16 cellular contexts compared by ENCODE assay signal in genomic region chr11:130514851-130515250, GRCh38.
DNase-seq lines count a peak whose midpoint lies in the region; ATAC-seq, FAIRE-seq and TF ChIP-seq lines count a peak whose summit lies in the region.
"Had no signal": no experiment of that assay in that cellular context is flagged by ENCODE, and none has a peak within 500 bp of the region (broad histone marks: within the 10 kb centered on the region; RNA-seq: fewer than 3 reads in every experiment).

No MANE protein-coding gene starts in this region.

- H3K36me3 ChIP-seq in bronchial epithelial cell (ENCODE audit: control insufficient read depth, insufficient read depth, low read length) (no peaks in the 10 kb centered on the region), neural progenitor cell (no peaks in the 10 kb centered on the region), gastrocnemius medialis (no peaks in the 10 kb centered on the region)
- H3K36me3 ChIP-seq: BE2C had no signal

- H3K9me3 Mint-ChIP-seq in neural progenitor cell = no peaks in the 10 kb centered on the region
- H3K9me3 Mint-ChIP-seq in stimulated activated memory B cell treated with anti-CD40 and anti-IgM and Interleukin-4, amounts not matched to agents 10 μg/mL and 1 μg/mL and 100 μg/mL, for 72 hours = peaks cover 2% of the 10 kb centered on the region
- H3K9me3 Mint-ChIP-seq: CD4-positive, alpha-beta memory T cell had no signal

- peak; percentile 76 to 77 for ATAC-seq in gastrocnemius medialis
- no peak for ATAC-seq in HG03520 (IDR thresholded peaks at IDR 0.05; ENCODE audit: unreplicated experiment)
- no peak for ATAC-seq in stimulated activated memory B cell treated with anti-CD40 and anti-IgM and Interleukin-4, amounts not matched to agents 10 μg/mL and 1 μg/mL and 100 μg/mL, for 72 hours
- ATAC-seq: A549 had no signal

- H3K4me3 Mint-ChIP-seq in neural progenitor cell = no peak overlapping the region
- no peak overlapping the region for H3K4me3 Mint-ChIP-seq in stimulated activated memory B cell treated with anti-CD40 and anti-IgM and Interleukin-4, amounts not matched to agents 10 μg/mL and 1 μg/mL and 100 μg/mL, for 72 hours
- H3K4me3 Mint-ChIP-seq: CD4-positive, alpha-beta memory T cell; IgD-negative memory B cell had no signal

- H3K4me2 ChIP-seq in neural progenitor cell = no peak overlapping the region
- H3K4me2 ChIP-seq: A549 had no signal

- H3K27ac ChIP-seq in neural progenitor cell = no peak overlapping the region
- peak overlapping the region; percentile 61 to 86 (median 81) for H3K27ac ChIP-seq in gastrocnemius medialis
- H3K27ac ChIP-seq: A549, C4-2B had no signal

- H3K27ac Mint-ChIP-seq in neural progenitor cell = peak overlapping the region; percentile 1
- H3K27ac Mint-ChIP-seq in stimulated activated memory B cell treated with anti-CD40 and anti-IgM and Interleukin-4, amounts not matched to agents 10 μg/mL and 1 μg/mL and 100 μg/mL, for 72 hours = no peak overlapping the region
- H3K27ac Mint-ChIP-seq: CD4-positive, alpha-beta memory T cell; IgD-negative memory B cell had no signal

- H3K4me1 ChIP-seq in neural progenitor cell (no peaks in the 10 kb centered on the region), gastrocnemius medialis (peaks cover 41 to 46% of the 10 kb centered on the region in 2 donors)
- H3K4me1 ChIP-seq: A549, BE2C had no signal

- no peaks in the 10 kb centered on the region for H3K36me3 Mint-ChIP-seq in neural progenitor cell
- no peaks in the 10 kb centered on the region for H3K36me3 Mint-ChIP-seq in stimulated activated memory B cell treated with anti-CD40 and anti-IgM and Interleukin-4, amounts not matched to agents 10 μg/mL and 1 μg/mL and 100 μg/mL, for 72 hours
- H3K36me3 Mint-ChIP-seq: CD4-positive, alpha-beta memory T cell had no signal

- DNase-seq in DMS 273 treated with DMSO at 0.1 percent for 48 hours (lab: John Stamatoyannopoulos, UW) = peak; percentile 21
- no peak for DNase-seq in bronchial epithelial cell (ENCODE audit: low read depth)
- DNase-seq in neural progenitor cell (ENCODE audit: low spot score) = no peak
- DNase-seq in gastrocnemius medialis = peak; percentile 85 to 92
- DNase-seq in cerebellum (ENCODE audit: low spot score) = no peak
- DNase-seq: BE2C; CD4-positive, alpha-beta memory T cell; DMS53; GF-D8; H7 had no signal

- H3K9ac ChIP-seq in neural progenitor cell = no peak overlapping the region

- in situ Hi-C loops in gastrocnemius medialis (cut with MboI; ENCODE audit: low sequenced_read_pairs in 4 of 4) = no loop called here

- peak; percentile 60 for FAIRE-seq in bronchial epithelial cell (lab: Jason Lieb, UNC)
- FAIRE-seq: A549, D721Med had no signal

- peaks cover 9% of the 10 kb centered on the region for H3K27me3 Mint-ChIP-seq in neural progenitor cell (ENCODE audit: insufficient read depth, low read depth)
- H3K27me3 Mint-ChIP-seq in stimulated activated memory B cell treated with anti-CD40 and anti-IgM and Interleukin-4, amounts not matched to agents 10 μg/mL and 1 μg/mL and 100 μg/mL, for 72 hours = peaks cover 21% of the 10 kb centered on the region

- no peak for TF ChIP-seq POLR2A in gastrocnemius medialis (IDR thresholded peaks at IDR 0.05)

- no peak overlapping the region for H2AFZ ChIP-seq in neural progenitor cell (replicated peaks)

- no peaks in the 10 kb centered on the region for H4K20me1 ChIP-seq in neural progenitor cell (ENCODE audit: low read depth)

- no peak for TF ChIP-seq CTCF in bronchial epithelial cell (IDR thresholded peaks at IDR 0.05; ENCODE audit: insufficient read depth, low read length, severe bottlenecking)
- TF ChIP-seq CTCF in neural progenitor cell (IDR thresholded peaks at IDR 0.05) = no peak
- no peak for TF ChIP-seq CTCF in gastrocnemius medialis (IDR thresholded peaks at IDR 0.05 in 4 of 5, conservative IDR thresholded peaks at IDR 0.05 in 1 of 5)

- intact Hi-C loops in gastrocnemius medialis (cut with DNase I; ENCODE audit: low total_unique reads) = loop anchor here (2.0 to 5.0 kb wide), 3 partner anchors 138 to 402 kb away; partner anchors contain the start of gene SNX19

- H3K4me3 ChIP-seq in bronchial epithelial cell (ENCODE audit: low read depth, low read length) (no peak overlapping the region), neural progenitor cell (no peak overlapping the region), gastrocnemius medialis (no peak overlapping the region)
- H3K4me3 ChIP-seq: A549 had no signal

- no peaks in the 10 kb centered on the region for H3K79me2 ChIP-seq in neural progenitor cell (ENCODE audit: low read depth)

- peaks cover 3% of the 10 kb centered on the region for H3K4me1 Mint-ChIP-seq in neural progenitor cell
- H3K4me1 Mint-ChIP-seq in stimulated activated memory B cell treated with anti-CD40 and anti-IgM and Interleukin-4, amounts not matched to agents 10 μg/mL and 1 μg/mL and 100 μg/mL, for 72 hours = no peaks in the 10 kb centered on the region
- H3K4me1 Mint-ChIP-seq: CD4-positive, alpha-beta memory T cell; IgD-negative memory B cell had no signal

- no peaks in the 10 kb centered on the region for H3F3A ChIP-seq in neural progenitor cell (ENCODE audit: low read depth)

- H3K27me3 ChIP-seq in bronchial epithelial cell (ENCODE audit: control insufficient read depth, insufficient read depth, low read length) (no peaks in the 10 kb centered on the region), neural progenitor cell (no peaks in the 10 kb centered on the region), gastrocnemius medialis (no peaks in the 10 kb centered on the region)
- H3K27me3 ChIP-seq: BE2C had no signal

- H3K9me3 ChIP-seq in neural progenitor cell (ENCODE audit: low read depth) (no peaks in the 10 kb centered on the region), gastrocnemius medialis (no peaks in the 10 kb centered on the region)
- H3K9me3 ChIP-seq: A549, BE2C had no signal

Comparison
In these comparisons a context has a peak if more than half of its experiments do, and no peak if none do; other contexts are left out.
1. DNase-seq: peak in DMS 273 treated with DMSO at 0.1 percent for 48 hours (single experiment) and gastrocnemius medialis (2 of 2); none in bronchial epithelial cell (single experiment), neural progenitor cell (single experiment) and cerebellum (single experiment).
2. ATAC-seq: peak in gastrocnemius medialis (2 of 2); none in HG03520 (single experiment) and stimulated activated memory B cell treated with anti-CD40 and anti-IgM and Interleukin-4, amounts not matched to agents 10 μg/mL and 1 μg/mL and 100 μg/mL, for 72 hours (single experiment).